Comparison of ENCODE assay signal across 8 cellular contexts in genomic region chr1:205588691-205589445, GRCh38. TPM values are rescaled to one million over a fixed set of nuclear protein-coding genes. Genes with fewer than 3 reads are reported as not detected.
DNase-seq lines count a peak whose midpoint lies in the region; ATAC-seq and TF ChIP-seq lines count a peak whose summit lies in the region.

No MANE protein-coding gene starts in this region.

- CTCF ChIA-PET in BJ (lab: Yijun Ruan, JAX) = interaction anchor here (0.6 to 10.1 kb wide), 14 partner anchors 9 to 388 kb away, joined by 3 to 426 read pairs (median 4); no protein-coding TSS in a partner anchor

- no peak for DNase-seq in BJ (ENCODE audit: low read depth)
- no peak for DNase-seq in GM12864 (ENCODE audit: low read depth)
- peak; percentile 66 for DNase-seq in SK-MEL-5 (ENCODE audit: low read depth, low spot score)
- DNase-seq in foreskin keratinocyte = no peak
- peak; percentile 58 to 73 for DNase-seq in aorta
- no peak for DNase-seq in germinal center (ENCODE audit: low spot score)

- no peaks in the 10 kb centered on the region for H3K9me3 ChIP-seq in aorta (ENCODE audit: control insufficient read depth, low read length)

- H3K4me1 ChIP-seq in foreskin keratinocyte (peaks cover 3% of the 10 kb centered on the region), aorta (ENCODE audit: control insufficient read depth in 1 of 2, insufficient read depth in 2 of 2, low read length in 2 of 2) (no peaks in the 10 kb centered on the region)

- POLR2A ChIA-PET in BJ (lab: Charles Lee) = interaction anchor here (0.8 kb wide), 1 partner anchor 42 kb away, joined by 5 read pairs; no protein-coding TSS in a partner anchor

- intact Hi-C loops in aorta (cut with DNase I) = loop anchor here in 1 of 2 donors (5.0 kb wide), 1 partner anchor 57 kb away; no protein-coding TSS in a partner anchor

- TF ChIP-seq CTCF in BJ (IDR thresholded peaks at IDR 0.05; ENCODE audit: insufficient read depth, low read depth, low read length) (peak; percentile 60), GM12864 (IDR thresholded peaks at IDR 0.05; ENCODE audit: low read depth, low read length, missing control alignments) (peak; percentile 53), foreskin keratinocyte (conservative IDR thresholded peaks at IDR 0.05) (peak; percentile 62)

- no peak overlapping the region for H3K27ac ChIP-seq in foreskin keratinocyte
- no peak overlapping the region for H3K27ac ChIP-seq in aorta (ENCODE audit: low read depth in 1 of 2, low read length in 2 of 2)

- H3K36me3 ChIP-seq in BJ (ENCODE audit: control insufficient read depth, insufficient read depth, low read length) (no peaks in the 10 kb centered on the region), aorta (ENCODE audit: control insufficient read depth in 1 of 2, insufficient read depth in 2 of 2, low read length in 1 of 2) (no peaks in the 10 kb centered on the region)

- ATAC-seq in foreskin keratinocyte (no peak), aorta (ENCODE audit: low FRiP score) (no peak), GM18907 (IDR thresholded peaks at IDR 0.05; ENCODE audit: unreplicated experiment) (no peak), GM19328 (IDR thresholded peaks at IDR 0.05; ENCODE audit: unreplicated experiment) (no peak)

- WGBS in aorta, 2 donors = 55% methylated on average over 13 of the region's 13 CpGs

- in situ Hi-C loops in SK-MEL-5 (cut with HindIII; ENCODE audit: low pct_unique_long_range_greater_than_20kb, low sequenced_read_pairs) = no loop called here

- no peak overlapping the region for H3K4me3 ChIP-seq in BJ (ENCODE audit: low read depth, low read length)
- no peak overlapping the region for H3K4me3 ChIP-seq in GM12864 (ENCODE audit: low read depth, low read length)
- no peak overlapping the region for H3K4me3 ChIP-seq in aorta (ENCODE audit: low read length in 2 of 2)

- H3K27me3 ChIP-seq in BJ (ENCODE audit: control insufficient read depth, insufficient read depth, low read length) (peaks cover under 1% of the 10 kb centered on the region), foreskin keratinocyte (no peaks in the 10 kb centered on the region), aorta (ENCODE audit: control insufficient read depth in 1 of 2, insufficient read depth in 2 of 2, low read length in 1 of 2) (no peaks in the 10 kb centered on the region)

RNA-seq across cellular contexts. Expression of gene ELK4, which starts 42.9 kb away (rescaled TPM):
- polyA plus RNA-seq in BJ (2011; rRNA removed) (3.4 and 5.7 TPM in 2 replicates), foreskin keratinocyte (3.4 and 4.6 TPM in 2 replicates), aorta (1 to 10 TPM; 6.0 to 6.5 TPM)
- polyA minus RNA-seq in BJ (2011; rRNA and poly(A)+ RNA removed) = 9.4 and 9.7 TPM in 2 replicates
- 15.5 and 17.6 TPM in 2 replicates for total RNA-seq in SK-MEL-5 (2014; rRNA removed; shearing (Covaris generic))
- 9.5 and 14.3 TPM in 2 replicates for polyA plus RNA-seq in SK-MEL-5 (2015; cell fraction: cytosol; rRNA removed)
- 24.7 and 30.3 TPM in 2 replicates for polyA plus RNA-seq in SK-MEL-5 (2015; cell fraction: nucleus; rRNA removed)
- total RNA-seq in foreskin keratinocyte (23.6 and 23.8 TPM in 2 replicates), aorta (10 to 100 TPM; 66.1 to 90.4 TPM)

Comparison
In these comparisons a context has a peak if more than half of its experiments do, and no peak if none do; other contexts are left out.
1. DNase-seq: peak in SK-MEL-5 (single experiment) and aorta (2 of 2); none in BJ (single experiment), GM12864 (single experiment), foreskin keratinocyte (0 of 2) and germinal center (single experiment).
2. Peak in every context shown above with its lines, with median percentiles within 50 percentile points of each other: CTCF ChIP-seq.